ENCODE assay signal across 2 cellular contexts in genomic region chr2:515728-516127, GRCh38.
"Had no signal": no experiment of that assay in that cellular context is flagged by ENCODE, and none has a peak within 500 bp of the region (broad histone marks: within the 10 kb centered on the region; RNA-seq: fewer than 3 reads in every experiment).

No MANE protein-coding gene starts in this region.

- H3K4me3 ChIP-seq: GM12878 had no signal

- ATAC-seq: GM12878 had no signal

- DNase-seq: GF-D8 had no signal
